ENCODE assay signal across 17 cellular contexts in genomic region chr18:23234619-23235018, GRCh38.
"Had no signal": no experiment of that assay in that cellular context is flagged by ENCODE, and none has a peak within 500 bp of the region (broad histone marks: within the 10 kb centered on the region; RNA-seq: fewer than 3 reads in every experiment).

No MANE protein-coding gene starts in this region.

- H3K27ac ChIP-seq: brain microvascular endothelial cell had no signal

- H3K4me3 Mint-ChIP-seq: activated CD4-positive, alpha-beta memory T cell treated with anti-CD3 and anti-CD28 coated beads for 36 hours; activated T-cell treated with anti-CD3 and anti-CD28 coated beads, Interleukin-2, amount 50 U/mL, for 72 hours; endodermal cell; stimulated activated naive B cell treated with anti-CD40 and anti-IgM and Interleukin-4, amounts not matched to agents 10 μg/mL and 1 μg/mL and 100 μg/mL, for 72 hours; T-helper 1 cell treated with Interleukin-12 subunit alpha and Interleukin-12 subunit beta and Interleukin-4 antibody, amounts not matched to agents 30 μg/mL and 1 μg/mL, for 36 hours; type B pancreatic cell had no signal

- H3K9me3 Mint-ChIP-seq: activated T-cell treated with anti-CD3 and anti-CD28 coated beads, Interleukin-2, amount 50 U/mL, for 72 hours; endodermal cell; stimulated activated naive B cell treated with anti-CD40 and anti-IgM and Interleukin-4, amounts not matched to agents 10 μg/mL and 1 μg/mL and 100 μg/mL, for 72 hours; type B pancreatic cell had no signal

- H3K27ac Mint-ChIP-seq: activated CD4-positive, alpha-beta memory T cell treated with anti-CD3 and anti-CD28 coated beads for 36 hours; activated T-cell treated with anti-CD3 and anti-CD28 coated beads, Interleukin-2, amount 50 U/mL, for 72 hours; type B pancreatic cell had no signal

- H3K27me3 ChIP-seq: brain microvascular endothelial cell had no signal

- ATAC-seq: activated T-cell treated with anti-CD3 and anti-CD28 coated beads, Interleukin-2, amount 50 U/mL, for 72 hours; right cardiac atrium; stimulated activated naive B cell treated with anti-CD40 and anti-IgM and Interleukin-4, amounts not matched to agents 10 μg/mL and 1 μg/mL and 100 μg/mL, for 72 hours had no signal

- DNase-seq: activated CD4-positive, alpha-beta memory T cell treated with anti-CD3 and anti-CD28 coated beads for 36 hours; activated CD4-positive, CD25-positive, alpha-beta regulatory T cell treated with anti-CD3 and anti-CD28 coated beads, Interleukin-2, amount 50 U/mL, for 72 hours; activated CD8-positive, alpha-beta memory T cell treated with anti-CD3 and anti-CD28 coated beads, Interleukin-2, amount 50 U/mL, for 4 hours; activated naive CD4-positive, alpha-beta T cell; activated T-cell treated with anti-CD3 and anti-CD28 coated beads, Interleukin-2, amount 50 U/mL, for 72 hours; amniotic stem cell; brain microvascular endothelial cell; dermis blood vessel endothelial cell; endodermal cell; erythroblast; hippocampal formation; kidney glomerular epithelial cell; right cardiac atrium; small intestine; stimulated activated naive B cell treated with anti-CD40 and anti-IgM and Interleukin-4, amounts not matched to agents 10 μg/mL and 1 μg/mL and 100 μg/mL, for 72 hours had no signal

- H3K27me3 Mint-ChIP-seq: stimulated activated naive B cell treated with anti-CD40 and anti-IgM and Interleukin-4, amounts not matched to agents 10 μg/mL and 1 μg/mL and 100 μg/mL, for 72 hours; type B pancreatic cell had no signal
